ENCODE assay signal across 1 cellular context in genomic region chr22:23716811-23717801, GRCh38.
TF ChIP-seq lines count a peak whose summit lies in the region.

No MANE protein-coding gene starts in this region.

TF ChIP-seq in HepG2, 621 proteins besides CTCF, POLR2A, EP300 and RAD21 (continued from another document and continues in another):
- peak; percentile 58; the same call in 1 of the 2 replicates for TF ChIP-seq ZBTB34 (CRISPR knock-in tag; IDR thresholded peaks at IDR 0.05)
- TF ChIP-seq ZFP91 (CRISPR knock-in tag; IDR thresholded peaks at IDR 0.05; ENCODE audit: borderline replicate concordance) = peak; percentile 90
- TF ChIP-seq HDAC2 (CRISPR knock-in tag; IDR thresholded peaks at IDR 0.05) = peak; percentile 75
- peak; percentile 37; the same call in 1 of the 2 replicates for TF ChIP-seq KLF11 (CRISPR knock-in tag; IDR thresholded peaks at IDR 0.05)
- 0 out of 2 replicates have a peak, but pooled peaks have one; percentile 60 for TF ChIP-seq SMYD3 (CRISPR knock-in tag; IDR thresholded peaks at IDR 0.05)
- TF ChIP-seq USF2 (IDR thresholded peaks at IDR 0.05; ENCODE audit: low read depth, low read length) = peak; percentile 43; the same call in 1 of the 2 replicates
- peak; percentile 90; the same call in 1 of the 2 replicates for TF ChIP-seq USF2 (CRISPR knock-in tag; IDR thresholded peaks at IDR 0.05; ENCODE audit: borderline replicate concordance)
- TF ChIP-seq MAZ (IDR thresholded peaks at IDR 0.05; ENCODE audit: borderline replicate concordance, low read depth, low read length) = peak; percentile 88; the same call in 1 of the 2 replicates
- TF ChIP-seq MAZ (CRISPR knock-in tag; IDR thresholded peaks at IDR 0.05; ENCODE audit: low read depth) = peak; percentile 99
- TF ChIP-seq ZNF382 (CRISPR knock-in tag; IDR thresholded peaks at IDR 0.05; ENCODE audit: borderline replicate concordance) = no peak
- TF ChIP-seq CBX2 (IDR thresholded peaks at IDR 0.05; ENCODE audit: low read depth, low read length) = no peak
- 0 out of 2 replicates have a peak, but pooled peaks have one; percentile 23 for TF ChIP-seq CBX2 (CRISPR knock-in tag; IDR thresholded peaks at IDR 0.05; ENCODE audit: low read depth)
- peak; percentile 87; the same call in 1 of the 2 replicates for TF ChIP-seq MXD1 (CRISPR knock-in tag; IDR thresholded peaks at IDR 0.05)
- TF ChIP-seq MYPOP (CRISPR knock-in tag; IDR thresholded peaks at IDR 0.05) = peak; percentile 71; the same call in 1 of the 2 replicates
- 0 out of 2 replicates have a peak, but pooled peaks have one; percentile 65 for TF ChIP-seq TOPORS (CRISPR knock-in tag; IDR thresholded peaks at IDR 0.05)
- peak; percentile 89 for TF ChIP-seq YEATS2 (CRISPR knock-in tag; IDR thresholded peaks at IDR 0.05; ENCODE audit: borderline replicate concordance)
- TF ChIP-seq RFXAP (CRISPR knock-in tag; IDR thresholded peaks at IDR 0.05; ENCODE audit: borderline replicate concordance) = peak; percentile 75
- TF ChIP-seq HDAC1 (CRISPR knock-in tag; IDR thresholded peaks at IDR 0.05) = peak; percentile 96
- TF ChIP-seq MED8 (CRISPR knock-in tag; IDR thresholded peaks at IDR 0.05; ENCODE audit: insufficient replicate concordance) = peak; percentile 80
- TF ChIP-seq TARDBP (CRISPR knock-in tag; IDR thresholded peaks at IDR 0.05) = peak; percentile 94
- TF ChIP-seq CREM (IDR thresholded peaks at IDR 0.05) = peak; percentile 95
- peak; percentile 70; the same call in 1 of the 2 replicates for TF ChIP-seq CREM (CRISPR knock-in tag; IDR thresholded peaks at IDR 0.05)
- TF ChIP-seq ZNF773 (CRISPR knock-in tag; IDR thresholded peaks at IDR 0.05; ENCODE audit: borderline replicate concordance) = peak; percentile 60; the same call in 1 of the 2 replicates
- peak; percentile 78; the same call in 1 of the 2 replicates for TF ChIP-seq NKX3-1 (CRISPR knock-in tag; IDR thresholded peaks at IDR 0.05)
- peak; percentile 56; the same call in 1 of the 2 replicates for TF ChIP-seq ZNF576 (CRISPR knock-in tag; IDR thresholded peaks at IDR 0.05)
- TF ChIP-seq TFAP4 (IDR thresholded peaks at IDR 0.05; ENCODE audit: borderline replicate concordance, low read depth) = 0 out of 2 replicates have a peak, but pooled peaks have one; percentile 35
- TF ChIP-seq KDM5B (CRISPR knock-in tag; IDR thresholded peaks at IDR 0.05; ENCODE audit: borderline replicate concordance) = peak; percentile 89
- TF ChIP-seq HIVEP1 (CRISPR knock-in tag; IDR thresholded peaks at IDR 0.05) = peak; percentile 90
- TF ChIP-seq ARNT2 (CRISPR knock-in tag; IDR thresholded peaks at IDR 0.05; ENCODE audit: low read depth) = peak; percentile 80; the same call in 1 of the 2 replicates
- TF ChIP-seq DMAP1 (CRISPR knock-in tag; IDR thresholded peaks at IDR 0.05) = peak; percentile 84; the same call in 1 of the 2 replicates
- TF ChIP-seq ZNF850 (CRISPR knock-in tag; conservative IDR thresholded peaks at IDR 0.05) = no peak
- TF ChIP-seq ZNF792 (CRISPR knock-in tag; IDR thresholded peaks at IDR 0.05) = peak; percentile 49; the same call in 1 of the 2 replicates
- 0 out of 2 replicates have a peak, but pooled peaks have one; percentile 58 for TF ChIP-seq HNRNPL (IDR thresholded peaks at IDR 0.05; ENCODE audit: low read depth, low read length)
- TF ChIP-seq KLF6 (CRISPR knock-in tag; IDR thresholded peaks at IDR 0.05) = peak; percentile 43
- peak; percentile 87 for TF ChIP-seq GMEB2 (CRISPR knock-in tag; IDR thresholded peaks at IDR 0.05; ENCODE audit: low read depth)
- peak; percentile 75; the same call in 1 of the 2 replicates for TF ChIP-seq SMAD3 (CRISPR knock-in tag; IDR thresholded peaks at IDR 0.05)
- peak; percentile 91 for TF ChIP-seq KAT8 (CRISPR knock-in tag; IDR thresholded peaks at IDR 0.05)
- 0 out of 2 replicates have a peak, but pooled peaks have one; percentile 12 for TF ChIP-seq HMG20A (CRISPR knock-in tag; IDR thresholded peaks at IDR 0.05; ENCODE audit: borderline replicate concordance)
- TF ChIP-seq ATF2 (CRISPR knock-in tag; IDR thresholded peaks at IDR 0.05) = peak; percentile 72
- TF ChIP-seq MLX (CRISPR knock-in tag; IDR thresholded peaks at IDR 0.05) = peak; percentile 37; the same call in 1 of the 2 replicates
- TF ChIP-seq PAXIP1 (CRISPR knock-in tag; conservative IDR thresholded peaks at IDR 0.05) = peak; percentile 46; the same call in 1 of the 2 replicates
- TF ChIP-seq ZBTB49 (CRISPR knock-in tag; IDR thresholded peaks at IDR 0.05; ENCODE audit: borderline replicate concordance) = no peak
- no peak for TF ChIP-seq NPAS2 (CRISPR knock-in tag; IDR thresholded peaks at IDR 0.05; ENCODE audit: borderline replicate concordance)
- TF ChIP-seq ZNF589 (CRISPR knock-in tag; conservative IDR thresholded peaks at IDR 0.05) = peak; percentile 83
- peak; percentile 43 for TF ChIP-seq FOXA3 (CRISPR knock-in tag; IDR thresholded peaks at IDR 0.05)
